ENCODE assay signal across 7 cellular contexts in the genomic region with DNA sequence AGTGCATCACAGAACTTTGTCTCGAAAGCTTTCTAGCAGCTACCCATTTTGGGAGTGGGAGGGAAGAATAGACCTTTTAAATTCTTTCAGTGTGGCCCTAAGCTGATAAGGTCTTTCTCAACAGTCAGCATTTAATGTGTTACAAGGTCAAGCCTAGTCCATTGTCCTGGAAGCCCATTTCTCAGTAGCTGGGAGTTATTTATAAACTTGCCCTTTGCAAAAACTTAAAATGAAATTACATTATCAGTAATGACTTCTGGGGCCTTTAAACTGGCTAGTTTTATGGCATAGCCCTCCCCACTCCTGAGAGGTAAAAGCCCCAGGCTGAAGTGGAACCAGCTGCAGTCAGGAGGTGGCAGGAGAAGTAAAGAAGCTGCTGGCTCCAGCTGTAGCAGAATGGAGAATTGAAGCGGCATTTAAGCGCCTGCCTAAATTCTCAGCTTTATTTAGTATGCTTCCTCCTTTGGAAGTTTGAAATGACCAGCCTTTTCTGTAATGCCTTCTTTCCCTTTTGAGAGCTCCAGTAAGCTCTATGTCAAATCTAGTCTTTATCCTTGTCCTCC. TPM values are rescaled to one million over a fixed set of nuclear protein-coding genes. Genes with fewer than 3 reads are reported as not detected.
DNase-seq lines count a peak whose midpoint lies in the region; ATAC-seq and TF ChIP-seq lines count a peak whose summit lies in the region.
"Had no signal": no experiment of that assay in that cellular context is flagged by ENCODE, and none has a peak within 500 bp of the region (broad histone marks: within the 10 kb centered on the region; RNA-seq: fewer than 3 reads in every experiment).

No MANE protein-coding gene starts in this region.

- ATAC-seq in PC-3 (no peak), heart left ventricle (peak; percentile 44 to 82 (median 77)), HG03039 (IDR thresholded peaks at IDR 0.05; ENCODE audit: unreplicated experiment) (no peak)

- intact Hi-C loops in PC-3 (cut with micrococcal nuclease) = no loop called here
- intact Hi-C loops in heart left ventricle (cut with DNase I) = no loop called here
- intact Hi-C loops in esophagus squamous epithelium (cut with DNase I) = no loop called here

- no peaks in the 10 kb centered on the region for H4K20me1 ChIP-seq in PC-3 (ENCODE audit: low read length)

- no peak for TF ChIP-seq POLR2A in heart left ventricle (IDR thresholded peaks at IDR 0.05)
- no peak for TF ChIP-seq POLR2A in esophagus squamous epithelium (IDR thresholded peaks at IDR 0.05)

- BruUV-seq in PC-3 (replicated peaks; lab: Mats Ljungman, UMichigan) = TSS peak; percentile 16

- no peak for DNase-seq in PC-3
- peak in 2 of 5 donors; percentile 31 to 44 for DNase-seq in heart left ventricle
- DNase-seq in esophagus squamous epithelium (lab: John Stamatoyannopoulos, UW) = no peak
- DNase-seq: activated naive CD8-positive, alpha-beta T cell treated with anti-CD3 and anti-CD28 coated beads, Interleukin-2, amount 10 ng/mL, durations not matched to agents 7 days and 5 days; kidney glomerular epithelial cell had no signal

- H3K36me3 ChIP-seq in PC-3 (ENCODE audit: low read depth, low read length) = peaks cover 11% of the 10 kb centered on the region
- H3K36me3 ChIP-seq in heart left ventricle = peaks cover 0 to 24% (median 19%) of the 10 kb centered on the region in 9 donors
- H3K36me3 ChIP-seq in thymus (ENCODE audit: control insufficient read depth, insufficient read depth) = peaks cover 17% of the 10 kb centered on the region
- H3K36me3 ChIP-seq in esophagus squamous epithelium = peaks cover 0 to 28% (median 10%) of the 10 kb centered on the region in 3 donors

- H3K4me3 ChIP-seq in PC-3 (ENCODE audit: low read length) (no peak overlapping the region), heart left ventricle (no peak overlapping the region), thymus (ENCODE audit: low read length) (no peak overlapping the region), esophagus squamous epithelium (no peak overlapping the region)

- H3K9me3 ChIP-seq in PC-3 (ENCODE audit: low read length) = no peaks in the 10 kb centered on the region
- no peaks in the 10 kb centered on the region for H3K9me3 ChIP-seq in heart left ventricle
- H3K9me3 ChIP-seq in thymus (ENCODE audit: control insufficient read depth) = no peaks in the 10 kb centered on the region
- H3K9me3 ChIP-seq in esophagus squamous epithelium = no peaks in the 10 kb centered on the region

- TF ChIP-seq CTCF in PC-3 (conservative IDR thresholded peaks at IDR 0.05; ENCODE audit: low read depth, low read length) (no peak), heart left ventricle (IDR thresholded peaks at IDR 0.05) (peak in 8 of 12 donors; percentile 5 to 43 (median 34)), esophagus squamous epithelium (IDR thresholded peaks at IDR 0.05) (no peak)

- H3K9ac ChIP-seq in PC-3 (ENCODE audit: low read length) = no peak overlapping the region

- H3K27me3 ChIP-seq in PC-3 (ENCODE audit: low read length) (no peaks in the 10 kb centered on the region), heart left ventricle (no peaks in the 10 kb centered on the region), thymus (ENCODE audit: control insufficient read depth, insufficient read depth) (no peaks in the 10 kb centered on the region), esophagus squamous epithelium (no peaks in the 10 kb centered on the region)

- H3K27ac ChIP-seq in PC-3 (ENCODE audit: low read length) (no peak overlapping the region), heart left ventricle (peak overlapping the region in 11 of 12 donors; percentile 29 to 84 (median 66)), thymus (ENCODE audit: low read depth) (peak overlapping the region; percentile 18), esophagus squamous epithelium (peak overlapping the region in 2 of 4 donors; percentile 1 to 23)

- H3K4me1 ChIP-seq in PC-3 (ENCODE audit: insufficient read depth, low read length) (no peaks in the 10 kb centered on the region), heart left ventricle (peaks cover 2 to 47% (median 27%) of the 10 kb centered on the region in 12 donors), thymus (ENCODE audit: control insufficient read depth, insufficient read depth, low read length) (peaks cover 4% of the 10 kb centered on the region), esophagus squamous epithelium (peaks cover 11 to 49% (median 17%) of the 10 kb centered on the region in 3 donors)

- H3K4me2 ChIP-seq in PC-3 (ENCODE audit: low read length) = no peak overlapping the region

- peaks cover 41% of the 10 kb centered on the region for H3K79me2 ChIP-seq in PC-3 (ENCODE audit: low read length)

- H3K9me2 ChIP-seq in PC-3 (replicated peaks; ENCODE audit: low read length) = no peaks in the 10 kb centered on the region

- no peaks in the 10 kb centered on the region for H3F3A ChIP-seq in PC-3 (ENCODE audit: low read length, unreplicated experiment)

- H2AFZ ChIP-seq in PC-3 (ENCODE audit: low read length) = no peak overlapping the region

- POLR2A ChIA-PET in PC-3 (lab: Charles Lee; ENCODE audit: unreplicated experiment) = interaction anchor here (0.7 kb wide), 1 partner anchor 22 kb away, joined by 5 read pairs; no protein-coding TSS in a partner anchor

- CTCF ChIA-PET in PC-3 (lab: Charles Lee) = no interaction called here

- 27 to 41% (median 39%) methylated on average over 3 of the region's 3 CpGs for WGBS in heart left ventricle, 4 donors
- WGBS in thymus = 92% methylated on average over 3 of the region's 3 CpGs
- 57 to 84% methylated on average over 3 of the region's 3 CpGs for WGBS in esophagus squamous epithelium, 2 donors

RNA-seq across cellular contexts. Expression of gene COPZ1, which starts 12.4 kb away (rescaled TPM):
- total RNA-seq in PC-3 (2014; rRNA removed) (121 and 156 TPM in 2 replicates), heart left ventricle (100 to 1,000 TPM; 112 to 146 (median 125) TPM), esophagus squamous epithelium (100 to 1,000 TPM in 2 of 4 donors, 10 to 100 TPM in 2; 68.1 to 153 (median 97.9) TPM)
- polyA plus RNA-seq in heart left ventricle (100 to 1,000 TPM in 1 of 2 donors, 10 to 100 TPM in 1; 77.3 to 142 TPM), thymus (94.9 TPM)

RNA-seq across cellular contexts. Expression of gene GPR84, which starts 26.9 kb away (rescaled TPM):
- total RNA-seq in PC-3 (2014; rRNA removed) = not detected in 2 replicates
- 1 to 10 TPM in 2 of 9 donors, under 1 TPM in 2, not detected in 5; 0.21 to 4.4 (median 0.94) TPM for total RNA-seq in heart left ventricle
- polyA plus RNA-seq in heart left ventricle = under 1 TPM in 1 of 2 donors, not detected in 1; 0.37 TPM
- polyA plus RNA-seq in thymus = 0.62 TPM
- under 1 TPM in 1 of 4 donors, not detected in 3; 0.38 TPM for total RNA-seq in esophagus squamous epithelium

RNA-seq across cellular contexts. Expression of gene NFE2, which starts 36.5 kb away (rescaled TPM):
- total RNA-seq in PC-3 (2014; rRNA removed) = 0.26 and 0.40 TPM in 2 replicates
- 1 to 10 TPM in 2 of 9 donors, under 1 TPM in 5, not detected in 2; 0.21 to 1.7 (median 0.63) TPM for total RNA-seq in heart left ventricle
- under 1 TPM; 0.38 to 0.51 TPM for polyA plus RNA-seq in heart left ventricle
- polyA plus RNA-seq in thymus = 2.8 TPM
- under 1 TPM in 3 of 4 donors, not detected in 1; 0.15 to 0.44 (median 0.38) TPM for total RNA-seq in esophagus squamous epithelium
- total RNA-seq: activated naive CD8-positive, alpha-beta T cell treated with anti-CD3 and anti-CD28 coated beads, Interleukin-2, amount 10 ng/mL, durations not matched to agents 7 days and 5 days had no signal

RNA-seq across cellular contexts. Expression of gene ZNF385A, which starts 47.2 kb away (rescaled TPM):
- 1.8 and 5.0 TPM in 2 replicates for total RNA-seq in PC-3 (2014; rRNA removed)
- 10 to 100 TPM in 4 of 9 donors, 1 to 10 TPM in 5; 3.6 to 22.7 (median 6.7) TPM for total RNA-seq in heart left ventricle
- polyA plus RNA-seq in heart left ventricle = 1 to 10 TPM; 5.3 TPM
- polyA plus RNA-seq in thymus = 13.6 TPM
- total RNA-seq in esophagus squamous epithelium = 100 to 1,000 TPM in 1 of 4 donors, 10 to 100 TPM in 3; 25.2 to 106 (median 37.8) TPM

RNA-seq across cellular contexts. Expression of gene HNRNPA1, which starts 56.8 kb away (rescaled TPM):
- total RNA-seq in PC-3 (2014; rRNA removed) = 465 and 516 TPM in 2 replicates
- 100 to 1,000 TPM; 129 to 565 (median 396) TPM for total RNA-seq in heart left ventricle
- 100 to 1,000 TPM; 315 to 735 TPM for polyA plus RNA-seq in heart left ventricle
- 1,267 TPM for polyA plus RNA-seq in thymus
- 100 to 1,000 TPM; 274 to 473 (median 422) TPM for total RNA-seq in esophagus squamous epithelium

Comparison
In these comparisons a context has a peak if more than half of its experiments do, and no peak if none do; other contexts are left out.
1. ATAC-seq: peak in heart left ventricle (4 of 4); none in PC-3 (single experiment) and HG03039 (single experiment).
2. CTCF ChIP-seq: peak in heart left ventricle (8 of 12); none in PC-3 (single experiment) and esophagus squamous epithelium (0 of 6).